ENCODE assay signal across 8 cellular contexts in genomic region chr12:120238224-120238616, GRCh38. TPM values are rescaled to one million over a fixed set of nuclear protein-coding genes. Genes with fewer than 3 reads are reported as not detected.
DNase-seq lines count a peak whose midpoint lies in the region; ATAC-seq, FAIRE-seq and TF ChIP-seq lines count a peak whose summit lies in the region.
"Had no signal": no experiment of that assay in that cellular context is flagged by ENCODE, and none has a peak within 500 bp of the region (broad histone marks: within the 10 kb centered on the region; RNA-seq: fewer than 3 reads in every experiment).

No MANE protein-coding gene starts in this region.

- no TSS peak for BruUV-seq in HepG2 (replicated peaks; lab: Mats Ljungman, UMichigan)

- H3K9ac ChIP-seq in liver (ENCODE audit: low read depth in 1 of 2, low read length in 2 of 2) (no peak overlapping the region), HepG2 (ENCODE audit: insufficient read depth, low read depth, low read length) (no peak overlapping the region)

- no peak for TF ChIP-seq EP300 in HepG2 (IDR thresholded peaks at IDR 0.05; ENCODE audit: low read depth in 2 of 2, low read length in 2 of 2)
- TF ChIP-seq EP300 in HepG2 (CRISPR knock-in tag; IDR thresholded peaks at IDR 0.05; ENCODE audit: borderline replicate concordance) = no peak

- H3K4me3 ChIP-seq in liver (ENCODE audit: low read depth in 1 of 3, low read length in 3 of 3) (no peak overlapping the region), HepG2 (replicated peaks in 1 of 3; ENCODE audit: insufficient read depth in 1 of 3, low read depth in 2 of 3, low read length in 3 of 3) (no peak overlapping the region), lung (no peak overlapping the region), vagina (no peak overlapping the region)

- H3K27me3 ChIP-seq in liver (ENCODE audit: control insufficient read depth in 4 of 4, insufficient read depth in 4 of 4, low read length in 3 of 4) (no peaks in the 10 kb centered on the region), HepG2 (ENCODE audit: control insufficient read depth in 1 of 2, insufficient read depth in 2 of 2, low read length in 2 of 2) (no peaks in the 10 kb centered on the region), lung (ENCODE audit: control insufficient read depth, insufficient read depth) (no peaks in the 10 kb centered on the region), vagina (no peaks in the 10 kb centered on the region)

- POLR2A ChIA-PET in HepG2 (lab: Yijun Ruan, JAX) = interaction anchor here (1.2 to 2.6 kb wide), 4 partner anchors 10 to 53 kb away, joined by 3 to 13 read pairs (median 8); partner anchors contain the start of genes RNU4-2 and RPLP0

- no peak for FAIRE-seq in HepG2 (lab: Jason Lieb, UNC)

- no peak overlapping the region for H3K4me2 ChIP-seq in HepG2 (ENCODE audit: low read depth, low read length)

- ATAC-seq in HepG2 = no peak
- no peak for ATAC-seq in lung (ENCODE audit: insufficient read depth, low FRiP score)
- ATAC-seq in GM21360 (IDR thresholded peaks at IDR 0.05; ENCODE audit: unreplicated experiment) = no peak

- TF ChIP-seq RAD21 in liver (IDR thresholded peaks at IDR 0.05) (no peak), HepG2 (CRISPR knock-in tag; IDR thresholded peaks at IDR 0.05) (no peak)

- WGBS in liver = 84% methylated on average over 8 of the region's 8 CpGs
- 99% methylated on average over 7 of the region's 8 CpGs for WGBS in HepG2 (ENCODE audit: low lambda C conversion rate)
- WGBS in lung, 2 donors = 47 to 59% methylated on average over 8 of the region's 8 CpGs

- in situ Hi-C loops in HepG2 (cut with HindIII; ENCODE audit: extremely low pct_ligation_motif_present, low pct_unique_long_range_greater_than_20kb) = no loop called here

- no peak for DNase-seq in HepG2 (ENCODE audit: low spot score)
- DNase-seq in lung (ENCODE audit: low spot score) = no peak
- no peak for DNase-seq in vagina (ENCODE audit: extremely low spot score in 2 of 2)
- DNase-seq in NCI-H524 (lab: John Stamatoyannopoulos, UW) = no peak
- DNase-seq: activated CD4-positive, CD25-positive, alpha-beta regulatory T cell treated with anti-CD3 and anti-CD28 coated beads, Interleukin-2, amount 50 U/mL, for 72 hours; central memory CD4-positive, alpha-beta T cell had no signal

- CTCF ChIA-PET in HepG2 (lab: Yijun Ruan, JAX; ENCODE audit: low intra/inter-chr PET ratio, low total read pairs) = no interaction called here

- peak overlapping the region; percentile 6 to 22 for H3K27ac ChIP-seq in liver (ENCODE audit: low read depth in 1 of 2, low read length in 2 of 2)
- H3K27ac ChIP-seq in HepG2 (ENCODE audit: extremely low read length, insufficient read depth, low read length) = no peak overlapping the region
- H3K27ac ChIP-seq in lung (ENCODE audit: low read depth in 1 of 2, low read length in 1 of 2) = peak overlapping the region; percentile 17 to 85
- H3K27ac ChIP-seq in vagina = peak overlapping the region; percentile 85

- intact Hi-C loops in HepG2 (cut with micrococcal nuclease; ENCODE audit: unreplicated experiment) = no loop called here
- intact Hi-C loops in vagina (cut with DNase I) = no loop called here

- peaks cover 13% of the 10 kb centered on the region for H4K20me1 ChIP-seq in HepG2 (ENCODE audit: insufficient read depth, low read length)

- H3K4me1 ChIP-seq in liver (ENCODE audit: control insufficient read depth in 4 of 4, insufficient read depth in 4 of 4, low read length in 3 of 4) = peaks cover 14 to 50% (median 35%) of the 10 kb centered on the region in 4 donors
- peaks cover 66% of the 10 kb centered on the region for H3K4me1 ChIP-seq in HepG2 (ENCODE audit: insufficient read depth, low read length)
- H3K4me1 ChIP-seq in lung (ENCODE audit: control insufficient read depth in 2 of 2, insufficient read depth in 2 of 2, low read length in 2 of 2) = peaks cover 47 to 62% of the 10 kb centered on the region in 2 donors
- H3K4me1 ChIP-seq in vagina = peaks cover 100% of the 10 kb centered on the region

- TF ChIP-seq POLR2A in HepG2 (IDR thresholded peaks at IDR 0.05; ENCODE audit: insufficient read depth in 1 of 2, low read depth in 2 of 2, low read length in 2 of 2) (no peak), vagina (IDR thresholded peaks at IDR 0.05) (no peak)

- H3K36me3 ChIP-seq in liver (ENCODE audit: control insufficient read depth in 4 of 4, insufficient read depth in 3 of 4, low read depth in 1 of 4, low read length in 3 of 4) (no peaks in the 10 kb centered on the region), HepG2 (replicated peaks in 1 of 2; ENCODE audit: control insufficient read depth in 1 of 2, insufficient read depth in 2 of 2, low read length in 2 of 2) (no peaks in the 10 kb centered on the region; a peak in 1 of 5 replicates), lung (ENCODE audit: control insufficient read depth in 2 of 2, insufficient read depth in 2 of 2, low read length in 2 of 2) (no peaks in the 10 kb centered on the region), vagina (no peaks in the 10 kb centered on the region)

- no peak overlapping the region for H2AFZ ChIP-seq in HepG2 (ENCODE audit: low read length)

- no peaks in the 10 kb centered on the region for H3K9me3 ChIP-seq in liver (ENCODE audit: control insufficient read depth in 4 of 4, low read length in 3 of 4)
- no peaks in the 10 kb centered on the region for H3K9me3 ChIP-seq in HepG2 (ENCODE audit: low read length)
- no peaks in the 10 kb centered on the region for H3K9me3 ChIP-seq in lung (ENCODE audit: control insufficient read depth in 2 of 2, insufficient read depth in 1 of 2, low read length in 1 of 2)
- no peaks in the 10 kb centered on the region for H3K9me3 ChIP-seq in vagina

- peaks cover 20% of the 10 kb centered on the region for H3K79me2 ChIP-seq in HepG2 (ENCODE audit: insufficient read depth, low read length)

- TF ChIP-seq CTCF in liver (IDR thresholded peaks at IDR 0.05; ENCODE audit: low read depth, low read length, missing input control) = no peak
- TF ChIP-seq CTCF in HepG2 (CRISPR knock-in tag; IDR thresholded peaks at IDR 0.05) = no peak
- no peak for TF ChIP-seq CTCF in lung (IDR thresholded peaks at IDR 0.05; ENCODE audit: control extremely low read depth, extremely low read depth)
- TF ChIP-seq CTCF in vagina (IDR thresholded peaks at IDR 0.05) = no peak

RNA-seq across cellular contexts. Expression of gene PXN, which starts 27.3 kb away (rescaled TPM):
- total RNA-seq in liver = 10 to 100 TPM in 1 of 2 donors, 1 to 10 TPM in 1; 6.0 to 13.1 TPM
- polyA plus RNA-seq in liver = 10 to 100 TPM; 12.0 to 12.6 TPM
- total RNA-seq in HepG2 (2016; rRNA removed; fragmentation: Illumina TruSeq; extraction: Trizol) = 13.6 and 14.2 TPM in 2 replicates
- 2.8 and 2.9 TPM in 2 replicates for total RNA-seq in HepG2 (2016; cell fraction: cytosol; rRNA removed; fragmentation: Illumina TruSeq; extraction: Trizol; ENCODE audit: low read depth)
- 10.2 and 11.3 TPM in 2 replicates for total RNA-seq in HepG2 (2016; cell fraction: insoluble cytoplasmic fraction; rRNA removed; fragmentation: Illumina TruSeq; extraction: Trizol)
- 10.5 and 13.4 TPM in 2 replicates for total RNA-seq in HepG2 (2016; cell fraction: membrane; rRNA removed; fragmentation: Illumina TruSeq; extraction: Trizol)
- total RNA-seq in HepG2 (2016; cell fraction: nucleus; rRNA removed; fragmentation: Illumina TruSeq; extraction: Trizol) = 10.6 and 14.0 TPM in 2 replicates
- polyA plus RNA-seq in HepG2 (2011; rRNA removed) = 13.9 and 14.2 TPM in 2 replicates
- 5.8 and 6.3 TPM in 2 replicates for polyA plus RNA-seq in HepG2 (2011; cell fraction: cytosol; rRNA removed)
- 34.5 and 43.7 TPM in 2 replicates for polyA plus RNA-seq in HepG2 (2011; cell fraction: nucleus; rRNA removed)
- polyA plus RNA-seq in HepG2 (2012) = 18.0 and 21.4 TPM in 2 replicates
- polyA plus RNA-seq in HepG2 (2016; cell fraction: cytosol; fragmentation: Illumina TruSeq; extraction: Trizol; ENCODE audit: low read depth) = 3.3 and 3.4 TPM in 2 replicates
- 20.0 and 28.0 TPM in 2 replicates for polyA plus RNA-seq in HepG2 (2016; cell fraction: insoluble cytoplasmic fraction; fragmentation: Illumina TruSeq; extraction: Trizol; ENCODE audit: low read depth)
- polyA plus RNA-seq in HepG2 (2016; cell fraction: membrane; fragmentation: Illumina TruSeq; extraction: Trizol; ENCODE audit: low read depth) = 14.1 and 14.2 TPM in 2 replicates
- 43.9 and 49.3 TPM in 2 replicates for polyA plus RNA-seq in HepG2 (2016; cell fraction: nucleus; fragmentation: Illumina TruSeq; extraction: Trizol; ENCODE audit: insufficient read depth, low read depth)
- polyA minus RNA-seq in HepG2 (2011; rRNA and poly(A)+ RNA removed; ENCODE audit: low replicate concordance) = 26.4 and 40.4 TPM in 2 replicates
- 6.4 and 8.2 TPM in 2 replicates for polyA minus RNA-seq in HepG2 (2011; cell fraction: cytosol; rRNA and poly(A)+ RNA removed)
- polyA minus RNA-seq in HepG2 (2011; cell fraction: nucleus; rRNA and poly(A)+ RNA removed) = 10.3 and 10.7 TPM in 2 replicates
- 100 to 1,000 TPM in 1 of 2 donors, 10 to 100 TPM in 1; 81.1 to 117 TPM for total RNA-seq in lung
- 10 to 100 TPM; 81.3 to 100.0 TPM for polyA plus RNA-seq in lung
- total RNA-seq in vagina = 95.3 TPM

RNA-seq across cellular contexts. Expression of gene RPLP0, which starts 37.3 kb away (rescaled TPM):
- 1,000 to 10,000 TPM; 1,321 to 1,770 TPM for total RNA-seq in liver
- polyA plus RNA-seq in liver = 1,000 to 10,000 TPM in 1 of 2 donors, 100 to 1,000 TPM in 1; 472 to 1,306 TPM
- 2,915 and 3,025 TPM in 2 replicates for total RNA-seq in HepG2 (2016; rRNA removed; fragmentation: Illumina TruSeq; extraction: Trizol)
- total RNA-seq in HepG2 (2016; cell fraction: cytosol; rRNA removed; fragmentation: Illumina TruSeq; extraction: Trizol; ENCODE audit: low read depth) = 12,942 and 14,844 TPM in 2 replicates
- 2,993 and 3,024 TPM in 2 replicates for total RNA-seq in HepG2 (2016; cell fraction: insoluble cytoplasmic fraction; rRNA removed; fragmentation: Illumina TruSeq; extraction: Trizol)
- 11,359 and 11,757 TPM in 2 replicates for total RNA-seq in HepG2 (2016; cell fraction: membrane; rRNA removed; fragmentation: Illumina TruSeq; extraction: Trizol)
- 1,126 and 1,259 TPM in 2 replicates for total RNA-seq in HepG2 (2016; cell fraction: nucleus; rRNA removed; fragmentation: Illumina TruSeq; extraction: Trizol)
- polyA plus RNA-seq in HepG2 (2011; rRNA removed) = 5,570 and 6,229 TPM in 2 replicates
- polyA plus RNA-seq in HepG2 (2011; cell fraction: cytosol; rRNA removed) = 8,040 and 9,457 TPM in 2 replicates
- 2,511 and 2,559 TPM in 2 replicates for polyA plus RNA-seq in HepG2 (2011; cell fraction: nucleus; rRNA removed)
- polyA plus RNA-seq in HepG2 (2012) = 2,582 and 3,579 TPM in 2 replicates
- polyA plus RNA-seq in HepG2 (2016; cell fraction: cytosol; fragmentation: Illumina TruSeq; extraction: Trizol; ENCODE audit: low read depth) = 15,203 and 16,637 TPM in 2 replicates
- 2,845 and 2,926 TPM in 2 replicates for polyA plus RNA-seq in HepG2 (2016; cell fraction: insoluble cytoplasmic fraction; fragmentation: Illumina TruSeq; extraction: Trizol; ENCODE audit: low read depth)
- 10,153 and 10,714 TPM in 2 replicates for polyA plus RNA-seq in HepG2 (2016; cell fraction: membrane; fragmentation: Illumina TruSeq; extraction: Trizol; ENCODE audit: low read depth)
- polyA plus RNA-seq in HepG2 (2016; cell fraction: nucleus; fragmentation: Illumina TruSeq; extraction: Trizol; ENCODE audit: insufficient read depth, low read depth) = 1,939 and 1,982 TPM in 2 replicates
- polyA minus RNA-seq in HepG2 (2011; rRNA and poly(A)+ RNA removed; ENCODE audit: low replicate concordance) = 4,147 and 6,586 TPM in 2 replicates
- 1,238 and 1,297 TPM in 2 replicates for polyA minus RNA-seq in HepG2 (2011; cell fraction: cytosol; rRNA and poly(A)+ RNA removed)
- 657 and 805 TPM in 2 replicates for polyA minus RNA-seq in HepG2 (2011; cell fraction: nucleus; rRNA and poly(A)+ RNA removed)
- total RNA-seq in lung = 1,000 to 10,000 TPM; 1,492 to 1,979 TPM
- polyA plus RNA-seq in lung = 1,000 to 10,000 TPM; 2,934 to 3,190 TPM
- 2,837 TPM for total RNA-seq in vagina

RNA-seq across cellular contexts. Expression of gene GCN1, which starts 43.7 kb away (rescaled TPM):
- total RNA-seq in liver (10 to 100 TPM; 38.0 to 78.6 TPM), HepG2 (2016; rRNA removed; fragmentation: Illumina TruSeq; extraction: Trizol) (66.7 and 83.0 TPM in 2 replicates), lung (10 to 100 TPM; 76.4 to 93.6 TPM), vagina (62.6 TPM)
- polyA plus RNA-seq in liver (10 to 100 TPM in 1 of 2 donors, 1 to 10 TPM in 1; 7.3 to 13.7 TPM), HepG2 (2011; rRNA removed) (55.3 and 58.2 TPM in 2 replicates), lung (10 to 100 TPM; 19.3 to 29.7 TPM)
- total RNA-seq in HepG2 (2016; cell fraction: cytosol; rRNA removed; fragmentation: Illumina TruSeq; extraction: Trizol; ENCODE audit: low read depth) = 59.7 and 67.2 TPM in 2 replicates
- total RNA-seq in HepG2 (2016; cell fraction: insoluble cytoplasmic fraction; rRNA removed; fragmentation: Illumina TruSeq; extraction: Trizol) = 56.9 and 87.0 TPM in 2 replicates
- 19.6 and 22.1 TPM in 2 replicates for total RNA-seq in HepG2 (2016; cell fraction: membrane; rRNA removed; fragmentation: Illumina TruSeq; extraction: Trizol)
- total RNA-seq in HepG2 (2016; cell fraction: nucleus; rRNA removed; fragmentation: Illumina TruSeq; extraction: Trizol) = 125 and 128 TPM in 2 replicates
- polyA plus RNA-seq in HepG2 (2011; cell fraction: cytosol; rRNA removed) = 20.5 and 25.6 TPM in 2 replicates
- polyA plus RNA-seq in HepG2 (2011; cell fraction: nucleus; rRNA removed) = 394 and 725 TPM in 2 replicates
- 47.0 and 60.6 TPM in 2 replicates for polyA plus RNA-seq in HepG2 (2012)
- 1.8 and 2.1 TPM in 2 replicates for polyA plus RNA-seq in HepG2 (2016; cell fraction: cytosol; fragmentation: Illumina TruSeq; extraction: Trizol; ENCODE audit: low read depth)
- 33.5 and 45.5 TPM in 2 replicates for polyA plus RNA-seq in HepG2 (2016; cell fraction: insoluble cytoplasmic fraction; fragmentation: Illumina TruSeq; extraction: Trizol; ENCODE audit: low read depth)
- polyA plus RNA-seq in HepG2 (2016; cell fraction: membrane; fragmentation: Illumina TruSeq; extraction: Trizol; ENCODE audit: low read depth) = 4.1 and 5.4 TPM in 2 replicates
- polyA plus RNA-seq in HepG2 (2016; cell fraction: nucleus; fragmentation: Illumina TruSeq; extraction: Trizol; ENCODE audit: insufficient read depth, low read depth) = 177 and 198 TPM in 2 replicates
- 204 and 255 TPM in 2 replicates for polyA minus RNA-seq in HepG2 (2011; rRNA and poly(A)+ RNA removed; ENCODE audit: low replicate concordance)
- 59.8 and 61.6 TPM in 2 replicates for polyA minus RNA-seq in HepG2 (2011; cell fraction: cytosol; rRNA and poly(A)+ RNA removed)
- 229 and 237 TPM in 2 replicates for polyA minus RNA-seq in HepG2 (2011; cell fraction: nucleus; rRNA and poly(A)+ RNA removed)

RNA-seq across cellular contexts. Expression of gene RNU4-2, which starts 53.5 kb away (rescaled TPM):
- total RNA-seq in liver (under 1 TPM; under 0.01 TPM), HepG2 (2016; rRNA removed; fragmentation: Illumina TruSeq; extraction: Trizol) (1,104 and 11,327 TPM in 2 replicates), lung (over 10,000 TPM in 1 of 2 donors, under 1 TPM in 1; under 0.01 to 10,045 TPM), vagina (under 0.01 TPM)
- polyA plus RNA-seq in liver (10 to 100 TPM in 1 of 2 donors, not detected in 1; 82.7 TPM), HepG2 (2011; rRNA removed) (under 0.01 TPM in 2 replicates), lung (not detected)
- total RNA-seq in HepG2 (2016; cell fraction: cytosol; rRNA removed; fragmentation: Illumina TruSeq; extraction: Trizol; ENCODE audit: low read depth) = 75,622 and 87,357 TPM in 2 replicates
- total RNA-seq in HepG2 (2016; cell fraction: insoluble cytoplasmic fraction; rRNA removed; fragmentation: Illumina TruSeq; extraction: Trizol) = 1,281 and 10,696 TPM in 2 replicates
- total RNA-seq in HepG2 (2016; cell fraction: membrane; rRNA removed; fragmentation: Illumina TruSeq; extraction: Trizol) = 7,098 and 8,950 TPM in 2 replicates
- 36,023 and 40,311 TPM in 2 replicates for total RNA-seq in HepG2 (2016; cell fraction: nucleus; rRNA removed; fragmentation: Illumina TruSeq; extraction: Trizol)
- polyA plus RNA-seq in HepG2 (2011; cell fraction: cytosol; rRNA removed) = under 0.01 TPM in 2 replicates
- polyA plus RNA-seq in HepG2 (2011; cell fraction: nucleus; rRNA removed) = under 0.01 TPM in 2 replicates
- 161 and 363 TPM in 2 replicates for polyA plus RNA-seq in HepG2 (2012)
- 126 TPM in 1 of 2 replicates, not detected in the other for polyA plus RNA-seq in HepG2 (2016; cell fraction: cytosol; fragmentation: Illumina TruSeq; extraction: Trizol; ENCODE audit: low read depth)
- polyA plus RNA-seq in HepG2 (2016; cell fraction: insoluble cytoplasmic fraction; fragmentation: Illumina TruSeq; extraction: Trizol; ENCODE audit: low read depth) = not detected in 2 replicates
- polyA plus RNA-seq in HepG2 (2016; cell fraction: membrane; fragmentation: Illumina TruSeq; extraction: Trizol; ENCODE audit: low read depth) = not detected in 2 replicates
- 46.8 TPM in 1 of 2 replicates, not detected in the other for polyA plus RNA-seq in HepG2 (2016; cell fraction: nucleus; fragmentation: Illumina TruSeq; extraction: Trizol; ENCODE audit: insufficient read depth, low read depth)
- polyA minus RNA-seq in HepG2 (2011; rRNA and poly(A)+ RNA removed; ENCODE audit: low replicate concordance) = under 0.01 TPM in 2 replicates
- 35,022 and 47,630 TPM in 2 replicates for polyA minus RNA-seq in HepG2 (2011; cell fraction: cytosol; rRNA and poly(A)+ RNA removed)
- polyA minus RNA-seq in HepG2 (2011; cell fraction: nucleus; rRNA and poly(A)+ RNA removed) = under 0.01 TPM in 2 replicates

RNA-seq across cellular contexts. Expression of gene RNU4-1, which starts 54.8 kb away (rescaled TPM):
- under 1 TPM; under 0.01 TPM for total RNA-seq in liver
- 10 to 100 TPM in 1 of 2 donors, not detected in 1; 26.0 TPM for polyA plus RNA-seq in liver
- 623 and 7,407 TPM in 2 replicates for total RNA-seq in HepG2 (2016; rRNA removed; fragmentation: Illumina TruSeq; extraction: Trizol)
- total RNA-seq in HepG2 (2016; cell fraction: cytosol; rRNA removed; fragmentation: Illumina TruSeq; extraction: Trizol; ENCODE audit: low read depth) = 43,967 and 49,615 TPM in 2 replicates
- 747 and 6,785 TPM in 2 replicates for total RNA-seq in HepG2 (2016; cell fraction: insoluble cytoplasmic fraction; rRNA removed; fragmentation: Illumina TruSeq; extraction: Trizol)
- total RNA-seq in HepG2 (2016; cell fraction: membrane; rRNA removed; fragmentation: Illumina TruSeq; extraction: Trizol) = 4,501 and 5,797 TPM in 2 replicates
- total RNA-seq in HepG2 (2016; cell fraction: nucleus; rRNA removed; fragmentation: Illumina TruSeq; extraction: Trizol) = 25,631 and 27,214 TPM in 2 replicates
- polyA plus RNA-seq in HepG2 (2011; rRNA removed) = not detected in 2 replicates
- polyA plus RNA-seq in HepG2 (2011; cell fraction: cytosol; rRNA removed) = under 0.01 TPM in 2 replicates
- polyA plus RNA-seq in HepG2 (2011; cell fraction: nucleus; rRNA removed) = under 0.01 TPM in 2 replicates
- polyA plus RNA-seq in HepG2 (2012) = 161 and 404 TPM in 2 replicates
- polyA plus RNA-seq in HepG2 (2016; cell fraction: cytosol; fragmentation: Illumina TruSeq; extraction: Trizol; ENCODE audit: low read depth) = 58.8 TPM in 1 of 2 replicates, not detected in the other
- polyA plus RNA-seq in HepG2 (2016; cell fraction: insoluble cytoplasmic fraction; fragmentation: Illumina TruSeq; extraction: Trizol; ENCODE audit: low read depth) = not detected in 2 replicates
- polyA plus RNA-seq in HepG2 (2016; cell fraction: membrane; fragmentation: Illumina TruSeq; extraction: Trizol; ENCODE audit: low read depth) = not detected in 2 replicates
- polyA plus RNA-seq in HepG2 (2016; cell fraction: nucleus; fragmentation: Illumina TruSeq; extraction: Trizol; ENCODE audit: insufficient read depth, low read depth) = 62.4 TPM in 1 of 2 replicates, not detected in the other
- polyA minus RNA-seq in HepG2 (2011; rRNA and poly(A)+ RNA removed; ENCODE audit: low replicate concordance) = under 0.01 TPM in 2 replicates
- polyA minus RNA-seq in HepG2 (2011; cell fraction: cytosol; rRNA and poly(A)+ RNA removed) = 32,519 and 40,246 TPM in 2 replicates
- under 0.01 TPM in 2 replicates for polyA minus RNA-seq in HepG2 (2011; cell fraction: nucleus; rRNA and poly(A)+ RNA removed)
- 1,000 to 10,000 TPM in 1 of 2 donors, under 1 TPM in 1; under 0.01 to 2,200 TPM for total RNA-seq in lung
- polyA plus RNA-seq in lung = not detected
- total RNA-seq in vagina = under 0.01 TPM
